12 cellular contexts compared by ENCODE assay signal in genomic region chr10:22333667-22334282, GRCh38. TPM values are rescaled to one million over a fixed set of nuclear protein-coding genes. Genes with fewer than 3 reads are reported as not detected.
DNase-seq lines count a peak whose midpoint lies in the region; ATAC-seq and TF ChIP-seq lines count a peak whose summit lies in the region.
"Had no signal": no experiment of that assay in that cellular context is flagged by ENCODE, and none has a peak within 500 bp of the region (broad histone marks: within the 10 kb centered on the region; RNA-seq: fewer than 3 reads in every experiment).

No MANE protein-coding gene starts in this region.

- DNase-seq in activated naive CD4-positive, alpha-beta T cell treated with anti-CD3 and anti-CD28 coated beads for 36 hours = no peak
- no peak for DNase-seq in activated naive CD4-positive, alpha-beta T cell treated with Interleukin-2 at 50 U/mL for 16 hours
- DNase-seq in activated CD8-positive, alpha-beta T cell treated with anti-CD3 and anti-CD28 coated beads for 36 hours = no peak
- DNase-seq in stimulated activated naive CD8-positive, alpha-beta T cell treated with anti-CD3 and anti-CD28 coated beads, Interleukin-15, amount 100 ng/mL, for 72 hours = no peak
- DNase-seq in A172 (ENCODE audit: low spot score) = no peak
- no peak for DNase-seq in stimulated activated CD4-positive, alpha-beta T cell treated with anti-CD3 and anti-CD28 coated beads, Interleukin-15, amount 100 ng/mL, for 24 hours
- no peak for DNase-seq in NCI-H446 treated with DMSO at 0.1 percent for 48 hours (lab: John Stamatoyannopoulos, UW)
- DNase-seq: NCI-H526 treated with DMSO at 0.1 percent for 48 hours had no signal

- peak overlapping the region; percentile 20 for H3K27ac Mint-ChIP-seq in activated naive CD4-positive, alpha-beta T cell treated with anti-CD3 and anti-CD28 coated beads for 36 hours
- peak overlapping the region; percentile 74 for H3K27ac Mint-ChIP-seq in activated CD8-positive, alpha-beta T cell treated with anti-CD3 and anti-CD28 coated beads for 36 hours
- peak overlapping the region in 1 of 2 donors; percentile 72 for H3K27ac Mint-ChIP-seq in stimulated activated naive CD8-positive, alpha-beta T cell treated with anti-CD3 and anti-CD28 coated beads, Interleukin-15, amount 100 ng/mL, for 72 hours

- no peak for ATAC-seq in activated CD8-positive, alpha-beta T cell treated with anti-CD3 and anti-CD28 coated beads for 36 hours
- ATAC-seq in stimulated activated naive CD8-positive, alpha-beta T cell treated with anti-CD3 and anti-CD28 coated beads, Interleukin-15, amount 100 ng/mL, for 72 hours = no peak
- ATAC-seq: HCT116 had no signal

- H3K4me3 ChIP-seq in iPS-20b (ENCODE audit: low read length) = peak overlapping the region; percentile 51; the same call in 1 of the 2 replicates

- intact Hi-C loops in activated naive CD4-positive, alpha-beta T cell treated with anti-CD3 and anti-CD28 coated beads for 36 hours (cut with micrococcal nuclease) = loop anchor here (1.0 kb wide), 1 partner anchor 10 kb away; no protein-coding TSS in a partner anchor
- intact Hi-C loops in activated CD8-positive, alpha-beta T cell treated with anti-CD3 and anti-CD28 coated beads for 36 hours (cut with micrococcal nuclease) = no loop called here

- H3K27me3 ChIP-seq in iPS-20b (ENCODE audit: insufficient read depth, low read length) = peaks cover 100% of the 10 kb centered on the region

- peaks cover 5% of the 10 kb centered on the region; the same call in 1 of the 2 replicates for H3K36me3 ChIP-seq in iPS-20b (ENCODE audit: insufficient read depth, low read depth, low read length)

- peak overlapping the region; percentile 31 for H3K4me3 Mint-ChIP-seq in activated naive CD4-positive, alpha-beta T cell treated with anti-CD3 and anti-CD28 coated beads for 36 hours
- H3K4me3 Mint-ChIP-seq in activated CD8-positive, alpha-beta T cell treated with anti-CD3 and anti-CD28 coated beads for 36 hours = peak overlapping the region; percentile 42
- H3K4me3 Mint-ChIP-seq in stimulated activated naive CD8-positive, alpha-beta T cell treated with anti-CD3 and anti-CD28 coated beads, Interleukin-15, amount 100 ng/mL, for 72 hours = peak overlapping the region; percentile 64 to 69

- H3K4me1 ChIP-seq in iPS-20b (ENCODE audit: insufficient read depth, low read length) = no peaks in the 10 kb centered on the region

- H3K27ac ChIP-seq in iPS-20b (ENCODE audit: low read length) = no peak overlapping the region
- H3K27ac ChIP-seq: esophagus muscularis mucosa had no signal

- H3K9ac ChIP-seq in iPS-20b (ENCODE audit: low read depth, low read length) = no peak overlapping the region

- TF ChIP-seq CTCF in activated CD8-positive, alpha-beta T cell treated with anti-CD3 and anti-CD28 coated beads for 36 hours (IDR thresholded peaks at IDR 0.05) = no peak

- H3K27me3 Mint-ChIP-seq in activated naive CD4-positive, alpha-beta T cell treated with anti-CD3 and anti-CD28 coated beads for 36 hours (ENCODE audit: low read depth) = peaks cover 52% of the 10 kb centered on the region
- H3K27me3 Mint-ChIP-seq in activated CD8-positive, alpha-beta T cell treated with anti-CD3 and anti-CD28 coated beads for 36 hours = peaks cover 48% of the 10 kb centered on the region
- H3K27me3 Mint-ChIP-seq in stimulated activated naive CD8-positive, alpha-beta T cell treated with anti-CD3 and anti-CD28 coated beads, Interleukin-15, amount 100 ng/mL, for 72 hours = peaks cover 60% of the 10 kb centered on the region

- H3K9me3 ChIP-seq in iPS-20b (ENCODE audit: insufficient read depth, low read depth, low read length) = peaks cover 3% of the 10 kb centered on the region; the same call in 1 of the 2 replicates
- H3K9me3 ChIP-seq: esophagus muscularis mucosa had no signal

- H3K36me3 Mint-ChIP-seq in activated naive CD4-positive, alpha-beta T cell treated with anti-CD3 and anti-CD28 coated beads for 36 hours (ENCODE audit: low read depth) = peaks cover 16% of the 10 kb centered on the region
- H3K36me3 Mint-ChIP-seq in activated CD8-positive, alpha-beta T cell treated with anti-CD3 and anti-CD28 coated beads for 36 hours (ENCODE audit: low read depth) = peaks cover 23% of the 10 kb centered on the region

- peaks cover 22% of the 10 kb centered on the region for H3K4me1 Mint-ChIP-seq in activated naive CD4-positive, alpha-beta T cell treated with anti-CD3 and anti-CD28 coated beads for 36 hours (ENCODE audit: low read depth)
- H3K4me1 Mint-ChIP-seq in activated CD8-positive, alpha-beta T cell treated with anti-CD3 and anti-CD28 coated beads for 36 hours (ENCODE audit: low read depth) = peaks cover 31% of the 10 kb centered on the region
- H3K4me1 Mint-ChIP-seq in stimulated activated naive CD8-positive, alpha-beta T cell treated with anti-CD3 and anti-CD28 coated beads, Interleukin-15, amount 100 ng/mL, for 72 hours = peaks cover 40% of the 10 kb centered on the region

- POLR2A ChIA-PET in activated CD8-positive, alpha-beta T cell treated with anti-CD3 and anti-CD28 coated beads for 36 hours (lab: Charles Lee) = no interaction called here

- no peaks in the 10 kb centered on the region for H3K9me3 Mint-ChIP-seq in activated naive CD4-positive, alpha-beta T cell treated with anti-CD3 and anti-CD28 coated beads for 36 hours
- peaks cover 7% of the 10 kb centered on the region for H3K9me3 Mint-ChIP-seq in activated CD8-positive, alpha-beta T cell treated with anti-CD3 and anti-CD28 coated beads for 36 hours
- H3K9me3 Mint-ChIP-seq in stimulated activated naive CD8-positive, alpha-beta T cell treated with anti-CD3 and anti-CD28 coated beads, Interleukin-15, amount 100 ng/mL, for 72 hours = peaks cover 5 to 8% of the 10 kb centered on the region in 2 donors

- CTCF ChIA-PET in activated naive CD4-positive, alpha-beta T cell treated with anti-CD3 and anti-CD28 coated beads for 36 hours (lab: Charles Lee) = no interaction called here
- CTCF ChIA-PET in activated CD8-positive, alpha-beta T cell treated with anti-CD3 and anti-CD28 coated beads for 36 hours (lab: Charles Lee) = no interaction called here

RNA-seq across cellular contexts. Expression of gene SPAG6, which starts 11.5 kb away (rescaled TPM):
- not detected for total RNA-seq in activated naive CD4-positive, alpha-beta T cell treated with anti-CD3 and anti-CD28 coated beads for 36 hours
- not detected for total RNA-seq in activated CD8-positive, alpha-beta T cell treated with anti-CD3 and anti-CD28 coated beads for 36 hours
- total RNA-seq in A172 (2014; rRNA removed; shearing (Covaris generic)) = not detected in 2 replicates
- total RNA-seq: SK-MEL-5 had no signal

RNA-seq across cellular contexts. Expression of gene BMI1, which starts 12.9 kb away (rescaled TPM):
- total RNA-seq in activated naive CD4-positive, alpha-beta T cell treated with anti-CD3 and anti-CD28 coated beads for 36 hours = 10 to 100 TPM; 28.2 to 32.1 TPM
- 10 to 100 TPM; 38.7 to 41.4 TPM for total RNA-seq in activated CD8-positive, alpha-beta T cell treated with anti-CD3 and anti-CD28 coated beads for 36 hours
- total RNA-seq in A172 (2014; rRNA removed; shearing (Covaris generic)) = 116 and 120 TPM in 2 replicates

RNA-seq across cellular contexts. Expression of gene COMMD3, which starts 17.6 kb away (rescaled TPM):
- 10 to 100 TPM; 64.5 to 69.4 TPM for total RNA-seq in activated naive CD4-positive, alpha-beta T cell treated with anti-CD3 and anti-CD28 coated beads for 36 hours
- total RNA-seq in activated CD8-positive, alpha-beta T cell treated with anti-CD3 and anti-CD28 coated beads for 36 hours = 10 to 100 TPM; 64.7 to 68.7 TPM
- total RNA-seq in A172 (2014; rRNA removed; shearing (Covaris generic)) = 90.5 and 122 TPM in 2 replicates
